Comparison of ENCODE assay signal across 27 cellular contexts in the genomic region with DNA sequence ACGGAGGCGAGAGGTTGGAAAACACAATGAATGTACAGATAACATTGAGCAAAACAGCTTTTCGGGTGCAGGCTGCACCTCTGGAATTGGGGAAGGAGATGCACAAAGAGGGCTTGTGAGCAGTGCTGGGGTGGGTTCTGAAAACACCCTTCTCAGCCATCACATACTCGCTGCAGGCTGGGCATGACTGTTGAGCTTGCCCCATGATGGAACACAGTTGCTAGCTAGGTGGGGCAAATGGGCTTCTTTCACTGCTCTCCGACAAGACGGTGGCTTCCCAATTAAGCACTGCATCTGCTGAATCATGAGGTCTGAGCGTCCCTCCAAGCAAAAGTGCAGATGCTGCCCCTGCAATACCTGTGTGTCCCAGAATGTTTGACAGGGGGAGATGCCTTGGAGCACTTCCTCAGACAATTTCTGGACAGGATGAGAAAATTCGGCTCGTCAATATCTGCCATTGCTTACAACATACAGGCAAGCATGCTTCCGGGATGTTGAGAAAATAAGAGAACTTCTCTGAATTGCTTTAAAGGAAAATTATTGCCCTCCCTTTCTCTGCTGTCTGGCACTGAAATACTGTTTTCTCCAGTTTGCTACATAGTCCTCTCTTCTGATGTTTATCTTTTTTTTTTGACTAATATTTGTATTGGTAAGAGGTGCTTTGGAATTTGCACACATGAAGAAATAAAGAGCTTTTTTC.
DNase-seq lines count a peak whose midpoint lies in the region; ATAC-seq and TF ChIP-seq lines count a peak whose summit lies in the region.
"Had no signal": no experiment of that assay in that cellular context is flagged by ENCODE, and none has a peak within 500 bp of the region (broad histone marks: within the 10 kb centered on the region; RNA-seq: fewer than 3 reads in every experiment).

No MANE protein-coding gene starts in this region.

- H3K9ac ChIP-seq in Karpas-422 (ENCODE audit: low read length) (no peak overlapping the region), liver (ENCODE audit: low read depth in 1 of 2, low read length in 2 of 2) (peak overlapping the region; percentile 42 to 74)
- H3K9ac ChIP-seq: BLaER1, GM23248 had no signal

- H2AFZ ChIP-seq in Karpas-422 (ENCODE audit: low read length) = no peak overlapping the region

- no peaks in the 10 kb centered on the region for H3K79me2 ChIP-seq in Karpas-422 (ENCODE audit: low read length)

- no peak for TF ChIP-seq EP300 in tibial nerve (IDR thresholded peaks at IDR 0.05)

- no peak for TF ChIP-seq CTCF in liver (IDR thresholded peaks at IDR 0.05; ENCODE audit: low read depth, low read length, missing input control)
- TF ChIP-seq CTCF in spleen (IDR thresholded peaks at IDR 0.05 in 8 of 11, conservative IDR thresholded peaks at IDR 0.05 in 3 of 11) = no peak
- no peak for TF ChIP-seq CTCF in tibial nerve (IDR thresholded peaks at IDR 0.05)

- no peaks in the 10 kb centered on the region for H3K27me3 ChIP-seq in Karpas-422 (ENCODE audit: low read length)
- H3K27me3 ChIP-seq in SJSA1 (replicated peaks) = no peaks in the 10 kb centered on the region
- H3K27me3 ChIP-seq in liver (ENCODE audit: control insufficient read depth in 4 of 4, insufficient read depth in 4 of 4, low read length in 3 of 4) = no peaks in the 10 kb centered on the region
- H3K27me3 ChIP-seq in spleen (replicated peaks in 1 of 7) = no peaks in the 10 kb centered on the region
- no peaks in the 10 kb centered on the region for H3K27me3 ChIP-seq in tibial nerve
- H3K27me3 ChIP-seq: BLaER1 had no signal

- H3K9me3 ChIP-seq in Karpas-422 (ENCODE audit: low read length) (no peaks in the 10 kb centered on the region), SJSA1 (replicated peaks) (no peaks in the 10 kb centered on the region), liver (ENCODE audit: control insufficient read depth in 4 of 4, low read length in 3 of 4) (no peaks in the 10 kb centered on the region), spleen (no peaks in the 10 kb centered on the region), tibial nerve (no peaks in the 10 kb centered on the region)
- H3K9me3 ChIP-seq: Caco-2 had no signal

- TF ChIP-seq RAD21 in liver (IDR thresholded peaks at IDR 0.05) = peak; percentile 25 to 55

- no peaks in the 10 kb centered on the region for H3K9me2 ChIP-seq in Karpas-422 (replicated peaks; ENCODE audit: insufficient read depth, low read length)

- H3K4me3 ChIP-seq in Karpas-422 (ENCODE audit: low read length) = no peak overlapping the region
- H3K4me3 ChIP-seq in SJSA1 = no peak overlapping the region
- H3K4me3 ChIP-seq in liver (ENCODE audit: low read depth in 1 of 3, low read length in 3 of 3) = no peak overlapping the region
- H3K4me3 ChIP-seq in spleen = no peak overlapping the region
- no peak overlapping the region for H3K4me3 ChIP-seq in tibial nerve
- H3K4me3 ChIP-seq: BLaER1, GM12878, GM23248 had no signal

- H3K36me3 ChIP-seq in Karpas-422 (ENCODE audit: insufficient read depth, low read length) = no peaks in the 10 kb centered on the region
- H3K36me3 ChIP-seq in SJSA1 = no peaks in the 10 kb centered on the region
- H3K36me3 ChIP-seq in liver (ENCODE audit: control insufficient read depth in 4 of 4, insufficient read depth in 3 of 4, low read depth in 1 of 4, low read length in 3 of 4) = no peaks in the 10 kb centered on the region
- no peaks in the 10 kb centered on the region for H3K36me3 ChIP-seq in spleen
- H3K36me3 ChIP-seq in tibial nerve = no peaks in the 10 kb centered on the region
- H3K36me3 ChIP-seq: BLaER1 had no signal

- H3K27ac ChIP-seq in Karpas-422 (ENCODE audit: low read length) (no peak overlapping the region), SJSA1 (peak overlapping the region; percentile 81), liver (ENCODE audit: low read depth in 1 of 2, low read length in 2 of 2) (peak overlapping the region; percentile 78 to 92), spleen (peak overlapping the region in 5 of 8 donors; percentile 0 to 83 (median 74)), tibial nerve (no peak overlapping the region)
- H3K27ac ChIP-seq: BLaER1, HL-60 had no signal

- intact Hi-C loops in spleen (cut with DNase I; ENCODE audit: low total_unique reads) = no loop called here

- 50% methylated on average over 10 of the region's 10 CpGs for WGBS in liver
- 76 to 83% (median 77%) methylated on average over 10 of the region's 10 CpGs for WGBS in spleen, 5 donors
- 73 to 79% methylated on average over 10 of the region's 10 CpGs for WGBS in tibial nerve, 2 donors

- H3K4me2 ChIP-seq in Karpas-422 (ENCODE audit: low read depth, low read length, poor library complexity, severe bottlenecking) = no peak overlapping the region
- H3K4me2 ChIP-seq: BLaER1 had no signal

- H3K4me1 ChIP-seq in Karpas-422 (ENCODE audit: low read length) (0 out of 2 replicates have a peak, but pooled peaks cover 2% of the 10 kb centered on the region), SJSA1 (replicated peaks) (peaks cover 21% of the 10 kb centered on the region), liver (ENCODE audit: control insufficient read depth in 4 of 4, insufficient read depth in 4 of 4, low read length in 3 of 4) (peaks cover 8 to 56% (median 42%) of the 10 kb centered on the region in 4 donors), spleen (peaks cover 0 to 8% (median 0%) of the 10 kb centered on the region in 6 donors), tibial nerve (no peaks in the 10 kb centered on the region)
- H3K4me1 ChIP-seq: BLaER1, Caco-2 had no signal

- no peak for TF ChIP-seq POLR2A in spleen (IDR thresholded peaks at IDR 0.05)
- no peak for TF ChIP-seq POLR2A in tibial nerve (IDR thresholded peaks at IDR 0.05)

- DNase-seq in Karpas-422 (peak; percentile 24), SJSA1 (ENCODE audit: low read depth in 1 of 2, low spot score in 2 of 2) (no peak), spleen (no peak), midbrain (lab: John Stamatoyannopoulos, UW) (no peak), tibial nerve (ENCODE audit: low spot score in 2 of 2) (no peak)
- DNase-seq: ACHN; Caco-2; CD4-positive, alpha-beta T cell; DMS 273 treated with DMSO at 0.1 percent for 48 hours; DND-41; H9; KG1; MV-4-11; NCI-H1105 treated with DMSO at 0.1 percent for 48 hours; NCI-H2081; NCI-H2171; NCI-H345; NCI-H524; NCI-H774; OCI-M1 had no signal

- no peak for ATAC-seq in GM18519 (IDR thresholded peaks at IDR 0.05; ENCODE audit: low FRiP score, unreplicated experiment)
- ATAC-seq: GM12878, Right ventricle myocardium inferior had no signal

- H4K20me1 ChIP-seq in Karpas-422 (ENCODE audit: insufficient read depth, low read depth, low read length) = no peaks in the 10 kb centered on the region
- H4K20me1 ChIP-seq: BLaER1 had no signal

TF ChIP-seq in liver, 16 proteins besides CTCF, POLR2A, EP300 and RAD21 (continues in another document):
- no peak for TF ChIP-seq NR2F2 (IDR thresholded peaks at IDR 0.05)
- no peak for TF ChIP-seq HNF4G (IDR thresholded peaks at IDR 0.05)
- TF ChIP-seq HNF4A (conservative IDR thresholded peaks at IDR 0.05) = peak; percentile 71 to 76
- TF ChIP-seq EGR1 (IDR thresholded peaks at IDR 0.05; ENCODE audit: low read depth in 2 of 2) = no peak
- no peak for TF ChIP-seq REST (IDR thresholded peaks at IDR 0.05)
- TF ChIP-seq GABPA (IDR thresholded peaks at IDR 0.05 in 1 of 2, conservative IDR thresholded peaks at IDR 0.05 in 1 of 2) = no peak
- TF ChIP-seq, protein P1, sequence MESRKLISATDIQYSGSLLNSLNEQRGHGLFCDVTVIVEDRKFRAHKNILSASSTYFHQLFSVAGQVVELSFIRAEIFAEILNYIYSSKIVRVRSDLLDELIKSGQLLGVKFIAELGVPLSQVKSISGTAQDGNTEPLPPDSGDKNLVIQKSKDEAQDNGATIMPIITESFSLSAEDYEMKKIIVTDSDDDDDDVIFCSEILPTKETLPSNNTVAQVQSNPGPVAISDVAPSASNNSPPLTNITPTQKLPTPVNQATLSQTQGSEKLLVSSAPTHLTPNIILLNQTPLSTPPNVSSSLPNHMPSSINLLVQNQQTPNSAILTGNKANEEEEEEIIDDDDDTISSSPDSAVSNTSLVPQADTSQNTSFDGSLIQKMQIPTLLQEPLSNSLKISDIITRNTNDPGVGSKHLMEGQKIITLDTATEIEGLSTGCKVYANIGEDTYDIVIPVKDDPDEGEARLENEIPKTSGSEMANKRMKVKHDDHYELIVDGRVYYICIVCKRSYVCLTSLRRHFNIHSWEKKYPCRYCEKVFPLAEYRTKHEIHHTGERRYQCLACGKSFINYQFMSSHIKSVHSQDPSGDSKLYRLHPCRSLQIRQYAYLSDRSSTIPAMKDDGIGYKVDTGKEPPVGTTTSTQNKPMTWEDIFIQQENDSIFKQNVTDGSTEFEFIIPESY (IDR thresholded peaks at IDR 0.05) = peak; percentile 50
- TF ChIP-seq FOXA2 (IDR thresholded peaks at IDR 0.05) = peak; percentile 30
- TF ChIP-seq SP1 (IDR thresholded peaks at IDR 0.05) = peak; percentile 48
- TF ChIP-seq YY1 (IDR thresholded peaks at IDR 0.05) = peak; percentile 1
- no peak for TF ChIP-seq TAF1 (conservative IDR thresholded peaks at IDR 0.05)
- TF ChIP-seq MAX (IDR thresholded peaks at IDR 0.05) = peak; percentile 33

Comparison
In these comparisons a context has a peak if more than half of its experiments do, and no peak if none do; other contexts are left out.
1. H3K27ac ChIP-seq: peak in SJSA1 (single experiment), liver (2 of 2) and spleen (5 of 8); none in Karpas-422 (single experiment) and tibial nerve (0 of 4).